ENCODE assay signal across 24 cellular contexts in the genomic region with DNA sequence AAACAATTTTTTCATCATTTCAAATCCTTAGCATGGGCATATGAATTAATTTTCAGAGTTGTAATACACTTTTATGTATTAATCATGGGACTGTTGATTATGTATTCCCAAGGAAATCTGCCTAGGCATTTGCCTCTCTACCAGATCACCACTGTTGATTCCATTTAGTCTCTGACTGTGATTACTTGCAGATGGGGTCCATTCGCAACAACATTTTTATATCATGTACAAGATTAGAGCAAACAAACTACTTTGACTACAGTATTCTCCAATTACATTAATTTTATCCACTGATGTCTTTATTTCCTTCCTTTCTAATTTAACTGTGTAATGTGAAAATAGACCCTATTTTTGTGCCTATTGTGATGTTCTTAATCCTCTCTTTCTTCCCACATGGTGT.
"Had no signal": no experiment of that assay in that cellular context is flagged by ENCODE, and none has a peak within 500 bp of the region (broad histone marks: within the 10 kb centered on the region; RNA-seq: fewer than 3 reads in every experiment).

No MANE protein-coding gene starts in this region.

- H3K27me3 ChIP-seq: colonic mucosa, esophagus muscularis mucosa, esophagus squamous epithelium, foreskin keratinocyte, gastrocnemius medialis, heart left ventricle, heart right ventricle had no signal

- DNase-seq: colonic mucosa; cortex of kidney; dermis blood vessel endothelial cell; dorsolateral prefrontal cortex; effector CD4-positive, alpha-beta T cell; effector CD8-positive, alpha-beta T cell; effector memory CD4-positive, alpha-beta T cell; effector memory CD8-positive, alpha-beta T cell; endodermal cell; erythroblast; esophagus squamous epithelium; foreskin keratinocyte; foreskin melanocyte; gastrocnemius medialis; glutamatergic neuron; head of caudate nucleus; heart left ventricle; heart right ventricle had no signal

- H3K9me3 ChIP-seq: colonic mucosa, esophagus squamous epithelium, gastrocnemius medialis, gastroesophageal sphincter had no signal

- H3K4me3 Mint-ChIP-seq: dendritic cell treated with granulocyte-macrophage colony-stimulating factor and Interleukin-4, amounts not matched to agents 40 ng/mL and 50 ng/mL, for 4 days; effector memory CD8-positive, alpha-beta T cell; endodermal cell had no signal

- H3K36me3 ChIP-seq: colonic mucosa, esophagus muscularis mucosa, esophagus squamous epithelium, gastrocnemius medialis, gastroesophageal sphincter, heart left ventricle, heart right ventricle had no signal

- H3K27me3 Mint-ChIP-seq: dendritic cell treated with granulocyte-macrophage colony-stimulating factor and Interleukin-4, amounts not matched to agents 40 ng/mL and 50 ng/mL, for 4 days; effector memory CD8-positive, alpha-beta T cell had no signal

- ATAC-seq: effector memory CD8-positive, alpha-beta T cell; esophagus mucosa; foreskin keratinocyte; gastrocnemius medialis; gastroesophageal sphincter; heart left ventricle; heart right ventricle had no signal

- H3K27ac ChIP-seq: colonic mucosa, coronary artery, dorsolateral prefrontal cortex, epithelial cell of prostate, esophagus muscularis mucosa, esophagus squamous epithelium, foreskin keratinocyte, gastrocnemius medialis, gastroesophageal sphincter, heart left ventricle, heart right ventricle had no signal

- H3K4me1 Mint-ChIP-seq: endodermal cell had no signal

- H3K4me1 ChIP-seq: colonic mucosa, esophagus muscularis mucosa, esophagus squamous epithelium, foreskin keratinocyte, gastrocnemius medialis, gastroesophageal sphincter, heart left ventricle, heart right ventricle had no signal

- H3K4me3 ChIP-seq: colonic mucosa, coronary artery, dorsolateral prefrontal cortex, esophagus muscularis mucosa, esophagus squamous epithelium, gastrocnemius medialis, gastroesophageal sphincter, heart left ventricle, heart right ventricle had no signal

- H3K27ac Mint-ChIP-seq: dendritic cell treated with granulocyte-macrophage colony-stimulating factor and Interleukin-4, amounts not matched to agents 40 ng/mL and 50 ng/mL, for 4 days; effector memory CD8-positive, alpha-beta T cell; endodermal cell had no signal
